ENCODE assay signal across 1 cellular context in the genomic region with DNA sequence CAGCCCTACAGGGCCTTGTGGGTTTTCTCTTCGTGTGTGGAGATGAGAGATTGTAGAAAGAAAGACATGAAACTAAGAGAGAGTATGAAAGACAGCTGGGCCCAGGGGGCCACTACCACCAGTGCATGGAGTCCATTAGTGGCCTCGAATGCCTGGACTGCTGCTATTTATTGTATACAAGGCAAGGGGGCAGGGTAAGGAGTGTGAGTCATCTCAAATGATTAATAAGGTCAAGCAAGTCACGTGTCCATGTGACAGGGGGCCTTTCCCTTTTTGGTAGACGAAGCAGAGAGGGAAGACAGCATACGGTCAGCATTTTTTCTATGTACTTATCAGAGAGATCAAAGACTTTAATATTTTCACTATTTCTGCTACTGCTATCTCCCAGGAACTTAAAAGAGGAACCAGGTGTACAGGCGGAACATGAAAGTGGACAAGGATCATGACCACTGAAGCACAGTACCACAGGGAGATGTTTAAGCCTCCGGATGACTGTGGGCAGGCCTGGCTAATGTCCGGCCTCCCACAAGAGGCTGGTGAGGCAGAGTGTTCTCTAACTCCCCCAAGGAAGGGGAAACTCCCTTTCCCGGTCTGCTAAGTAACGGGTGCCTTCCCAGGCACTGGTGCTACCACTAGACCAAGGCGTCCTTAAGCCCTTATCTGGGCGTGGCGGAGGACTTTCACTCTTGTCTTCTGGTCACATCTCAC.
A peak's percentile ranks its signal among the peaks of the same experiment; 100 is the strongest.
TF ChIP-seq lines count a peak whose summit lies in the region.

No MANE protein-coding gene starts in this region.

TF ChIP-seq in K562, 482 proteins besides CTCF, POLR2A, EP300 and RAD21 (continued from another document and continues in another):
- no peak for TF ChIP-seq HCFC1 (IDR thresholded peaks at IDR 0.05; ENCODE audit: low read depth, low read length)
- no peak for TF ChIP-seq U2AF2 (optimal IDR thresholded peaks at IDR 0.05; ENCODE audit: low read depth, low read length)
- TF ChIP-seq NCOA6 (IDR thresholded peaks at IDR 0.05), result no peak
- TF ChIP-seq, protein P1, sequence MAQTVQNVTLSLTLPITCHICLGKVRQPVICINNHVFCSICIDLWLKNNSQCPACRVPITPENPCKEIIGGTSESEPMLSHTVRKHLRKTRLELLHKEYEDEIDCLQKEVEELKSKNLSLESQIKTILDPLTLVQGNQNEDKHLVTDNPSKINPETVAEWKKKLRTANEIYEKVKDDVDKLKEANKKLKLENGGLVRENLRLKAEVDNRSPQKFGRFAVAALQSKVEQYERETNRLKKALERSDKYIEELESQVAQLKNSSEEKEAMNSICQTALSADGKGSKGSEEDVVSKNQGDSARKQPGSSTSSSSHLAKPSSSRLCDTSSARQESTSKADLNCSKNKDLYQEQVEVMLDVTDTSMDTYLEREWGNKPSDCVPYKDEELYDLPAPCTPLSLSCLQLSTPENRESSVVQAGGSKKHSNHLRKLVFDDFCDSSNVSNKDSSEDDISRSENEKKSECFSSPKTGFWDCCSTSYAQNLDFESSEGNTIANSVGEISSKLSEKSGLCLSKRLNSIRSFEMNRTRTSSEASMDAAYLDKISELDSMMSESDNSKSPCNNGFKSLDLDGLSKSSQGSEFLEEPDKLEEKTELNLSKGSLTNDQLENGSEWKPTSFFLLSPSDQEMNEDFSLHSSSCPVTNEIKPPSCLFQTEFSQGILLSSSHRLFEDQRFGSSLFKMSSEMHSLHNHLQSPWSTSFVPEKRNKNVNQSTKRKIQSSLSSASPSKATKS (CRISPR knock-in tag; IDR thresholded peaks at IDR 0.05), result no peak
- TF ChIP-seq, protein P2, sequence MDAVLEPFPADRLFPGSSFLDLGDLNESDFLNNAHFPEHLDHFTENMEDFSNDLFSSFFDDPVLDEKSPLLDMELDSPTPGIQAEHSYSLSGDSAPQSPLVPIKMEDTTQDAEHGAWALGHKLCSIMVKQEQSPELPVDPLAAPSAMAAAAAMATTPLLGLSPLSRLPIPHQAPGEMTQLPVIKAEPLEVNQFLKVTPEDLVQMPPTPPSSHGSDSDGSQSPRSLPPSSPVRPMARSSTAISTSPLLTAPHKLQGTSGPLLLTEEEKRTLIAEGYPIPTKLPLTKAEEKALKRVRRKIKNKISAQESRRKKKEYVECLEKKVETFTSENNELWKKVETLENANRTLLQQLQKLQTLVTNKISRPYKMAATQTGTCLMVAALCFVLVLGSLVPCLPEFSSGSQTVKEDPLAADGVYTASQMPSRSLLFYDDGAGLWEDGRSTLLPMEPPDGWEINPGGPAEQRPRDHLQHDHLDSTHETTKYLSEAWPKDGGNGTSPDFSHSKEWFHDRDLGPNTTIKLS (IDR thresholded peaks at IDR 0.05; ENCODE audit: borderline replicate concordance, low read depth), result 0 out of 2 replicates have a peak, but pooled peaks have one; percentile 18
- no peak for TF ChIP-seq NR1H2 (CRISPR knock-in tag; IDR thresholded peaks at IDR 0.05)
- no peak for TF ChIP-seq LARP7 (IDR thresholded peaks at IDR 0.05)
- TF ChIP-seq, protein P3, sequence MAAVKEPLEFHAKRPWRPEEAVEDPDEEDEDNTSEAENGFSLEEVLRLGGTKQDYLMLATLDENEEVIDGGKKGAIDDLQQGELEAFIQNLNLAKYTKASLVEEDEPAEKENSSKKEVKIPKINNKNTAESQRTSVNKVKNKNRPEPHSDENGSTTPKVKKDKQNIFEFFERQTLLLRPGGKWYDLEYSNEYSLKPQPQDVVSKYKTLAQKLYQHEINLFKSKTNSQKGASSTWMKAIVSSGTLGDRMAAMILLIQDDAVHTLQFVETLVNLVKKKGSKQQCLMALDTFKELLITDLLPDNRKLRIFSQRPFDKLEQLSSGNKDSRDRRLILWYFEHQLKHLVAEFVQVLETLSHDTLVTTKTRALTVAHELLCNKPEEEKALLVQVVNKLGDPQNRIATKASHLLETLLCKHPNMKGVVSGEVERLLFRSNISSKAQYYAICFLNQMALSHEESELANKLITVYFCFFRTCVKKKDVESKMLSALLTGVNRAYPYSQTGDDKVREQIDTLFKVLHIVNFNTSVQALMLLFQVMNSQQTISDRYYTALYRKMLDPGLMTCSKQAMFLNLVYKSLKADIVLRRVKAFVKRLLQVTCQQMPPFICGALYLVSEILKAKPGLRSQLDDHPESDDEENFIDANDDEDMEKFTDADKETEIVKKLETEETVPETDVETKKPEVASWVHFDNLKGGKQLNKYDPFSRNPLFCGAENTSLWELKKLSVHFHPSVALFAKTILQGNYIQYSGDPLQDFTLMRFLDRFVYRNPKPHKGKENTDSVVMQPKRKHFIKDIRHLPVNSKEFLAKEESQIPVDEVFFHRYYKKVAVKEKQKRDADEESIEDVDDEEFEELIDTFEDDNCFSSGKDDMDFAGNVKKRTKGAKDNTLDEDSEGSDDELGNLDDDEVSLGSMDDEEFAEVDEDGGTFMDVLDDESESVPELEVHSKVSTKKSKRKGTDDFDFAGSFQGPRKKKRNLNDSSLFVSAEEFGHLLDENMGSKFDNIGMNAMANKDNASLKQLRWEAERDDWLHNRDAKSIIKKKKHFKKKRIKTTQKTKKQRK (IDR thresholded peaks at IDR 0.05; ENCODE audit: borderline replicate concordance, low read depth, low read length), result no peak
- no peak for TF ChIP-seq THRAP3 (IDR thresholded peaks at IDR 0.05; ENCODE audit: borderline replicate concordance)
- TF ChIP-seq TFAM (CRISPR knock-in tag; conservative IDR thresholded peaks at IDR 0.05), result no peak
- TF ChIP-seq, protein P4, sequence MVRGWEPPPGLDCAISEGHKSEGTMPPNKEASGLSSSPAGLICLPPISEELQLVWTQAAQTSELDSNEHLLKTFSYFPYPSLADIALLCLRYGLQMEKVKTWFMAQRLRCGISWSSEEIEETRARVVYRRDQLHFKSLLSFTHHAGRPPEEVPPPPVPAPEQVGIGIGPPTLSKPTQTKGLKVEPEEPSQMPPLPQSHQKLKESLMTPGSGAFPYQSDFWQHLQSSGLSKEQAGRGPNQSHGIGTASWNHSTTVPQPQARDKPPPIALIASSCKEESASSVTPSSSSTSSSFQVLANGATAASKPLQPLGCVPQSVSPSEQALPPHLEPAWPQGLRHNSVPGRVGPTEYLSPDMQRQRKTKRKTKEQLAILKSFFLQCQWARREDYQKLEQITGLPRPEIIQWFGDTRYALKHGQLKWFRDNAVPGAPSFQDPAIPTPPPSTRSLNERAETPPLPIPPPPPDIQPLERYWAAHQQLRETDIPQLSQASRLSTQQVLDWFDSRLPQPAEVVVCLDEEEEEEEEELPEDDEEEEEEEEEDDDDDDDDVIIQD (CRISPR knock-in tag; IDR thresholded peaks at IDR 0.05), result no peak
- TF ChIP-seq, protein P5, sequence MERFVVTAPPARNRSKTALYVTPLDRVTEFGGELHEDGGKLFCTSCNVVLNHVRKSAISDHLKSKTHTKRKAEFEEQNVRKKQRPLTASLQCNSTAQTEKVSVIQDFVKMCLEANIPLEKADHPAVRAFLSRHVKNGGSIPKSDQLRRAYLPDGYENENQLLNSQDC (CRISPR knock-in tag; IDR thresholded peaks at IDR 0.05), result no peak
- no peak for TF ChIP-seq GTF2A2 (tag; IDR thresholded peaks at IDR 0.05)
- TF ChIP-seq, protein P6, sequence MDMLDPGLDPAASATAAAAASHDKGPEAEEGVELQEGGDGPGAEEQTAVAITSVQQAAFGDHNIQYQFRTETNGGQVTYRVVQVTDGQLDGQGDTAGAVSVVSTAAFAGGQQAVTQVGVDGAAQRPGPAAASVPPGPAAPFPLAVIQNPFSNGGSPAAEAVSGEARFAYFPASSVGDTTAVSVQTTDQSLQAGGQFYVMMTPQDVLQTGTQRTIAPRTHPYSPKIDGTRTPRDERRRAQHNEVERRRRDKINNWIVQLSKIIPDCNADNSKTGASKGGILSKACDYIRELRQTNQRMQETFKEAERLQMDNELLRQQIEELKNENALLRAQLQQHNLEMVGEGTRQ (CRISPR knock-in tag; IDR thresholded peaks at IDR 0.05), result peak; percentile 90
- TF ChIP-seq NFRKB (IDR thresholded peaks at IDR 0.05; ENCODE audit: low read depth), result 0 out of 2 replicates have a peak, but pooled peaks have one; percentile 35
- peak; percentile 81 for TF ChIP-seq ARID1B (IDR thresholded peaks at IDR 0.05)
- TF ChIP-seq, protein P7, sequence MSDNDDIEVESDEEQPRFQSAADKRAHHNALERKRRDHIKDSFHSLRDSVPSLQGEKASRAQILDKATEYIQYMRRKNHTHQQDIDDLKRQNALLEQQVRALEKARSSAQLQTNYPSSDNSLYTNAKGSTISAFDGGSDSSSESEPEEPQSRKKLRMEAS (CRISPR knock-in tag; IDR thresholded peaks at IDR 0.05), result peak; percentile 35; the same call in 1 of the 2 replicates
- TF ChIP-seq SP2 (IDR thresholded peaks at IDR 0.05; ENCODE audit: extremely low read depth, low read depth, low read length, poor library complexity, severe bottlenecking), result no peak
- no peak for TF ChIP-seq SREBF1 (IDR thresholded peaks at IDR 0.05; ENCODE audit: borderline replicate concordance, low read depth, low read length)
- TF ChIP-seq, protein P8, sequence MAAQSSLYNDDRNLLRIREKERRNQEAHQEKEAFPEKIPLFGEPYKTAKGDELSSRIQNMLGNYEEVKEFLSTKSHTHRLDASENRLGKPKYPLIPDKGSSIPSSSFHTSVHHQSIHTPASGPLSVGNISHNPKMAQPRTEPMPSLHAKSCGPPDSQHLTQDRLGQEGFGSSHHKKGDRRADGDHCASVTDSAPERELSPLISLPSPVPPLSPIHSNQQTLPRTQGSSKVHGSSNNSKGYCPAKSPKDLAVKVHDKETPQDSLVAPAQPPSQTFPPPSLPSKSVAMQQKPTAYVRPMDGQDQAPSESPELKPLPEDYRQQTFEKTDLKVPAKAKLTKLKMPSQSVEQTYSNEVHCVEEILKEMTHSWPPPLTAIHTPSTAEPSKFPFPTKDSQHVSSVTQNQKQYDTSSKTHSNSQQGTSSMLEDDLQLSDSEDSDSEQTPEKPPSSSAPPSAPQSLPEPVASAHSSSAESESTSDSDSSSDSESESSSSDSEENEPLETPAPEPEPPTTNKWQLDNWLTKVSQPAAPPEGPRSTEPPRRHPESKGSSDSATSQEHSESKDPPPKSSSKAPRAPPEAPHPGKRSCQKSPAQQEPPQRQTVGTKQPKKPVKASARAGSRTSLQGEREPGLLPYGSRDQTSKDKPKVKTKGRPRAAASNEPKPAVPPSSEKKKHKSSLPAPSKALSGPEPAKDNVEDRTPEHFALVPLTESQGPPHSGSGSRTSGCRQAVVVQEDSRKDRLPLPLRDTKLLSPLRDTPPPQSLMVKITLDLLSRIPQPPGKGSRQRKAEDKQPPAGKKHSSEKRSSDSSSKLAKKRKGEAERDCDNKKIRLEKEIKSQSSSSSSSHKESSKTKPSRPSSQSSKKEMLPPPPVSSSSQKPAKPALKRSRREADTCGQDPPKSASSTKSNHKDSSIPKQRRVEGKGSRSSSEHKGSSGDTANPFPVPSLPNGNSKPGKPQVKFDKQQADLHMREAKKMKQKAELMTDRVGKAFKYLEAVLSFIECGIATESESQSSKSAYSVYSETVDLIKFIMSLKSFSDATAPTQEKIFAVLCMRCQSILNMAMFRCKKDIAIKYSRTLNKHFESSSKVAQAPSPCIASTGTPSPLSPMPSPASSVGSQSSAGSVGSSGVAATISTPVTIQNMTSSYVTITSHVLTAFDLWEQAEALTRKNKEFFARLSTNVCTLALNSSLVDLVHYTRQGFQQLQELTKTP (IDR thresholded peaks at IDR 0.05; ENCODE audit: low read depth in 1 of 2, partially characterized antibody in 2 of 2), result no peak
- TF ChIP-seq ETS2 (tag; IDR thresholded peaks at IDR 0.05; ENCODE audit: borderline replicate concordance, poor library complexity, severe bottlenecking), result no peak
- TF ChIP-seq ZBTB17 (CRISPR knock-in tag; IDR thresholded peaks at IDR 0.05), result 0 out of 2 replicates have a peak, but pooled peaks have one; percentile 16
- TF ChIP-seq CREB1 (IDR thresholded peaks at IDR 0.05), result no peak
- peak; percentile 51; the same call in 1 of the 2 replicates for TF ChIP-seq CREB1 (CRISPR knock-in tag; IDR thresholded peaks at IDR 0.05)
- TF ChIP-seq FOXP1 (CRISPR knock-in tag; IDR thresholded peaks at IDR 0.05), result no peak; the same call in 1 of the 2 replicates
- TF ChIP-seq ZNF23 (CRISPR knock-in tag; IDR thresholded peaks at IDR 0.05), result no peak
- TF ChIP-seq CCAR2 (IDR thresholded peaks at IDR 0.05; ENCODE audit: low read depth, low read length), result no peak
- TF ChIP-seq, protein P9, sequence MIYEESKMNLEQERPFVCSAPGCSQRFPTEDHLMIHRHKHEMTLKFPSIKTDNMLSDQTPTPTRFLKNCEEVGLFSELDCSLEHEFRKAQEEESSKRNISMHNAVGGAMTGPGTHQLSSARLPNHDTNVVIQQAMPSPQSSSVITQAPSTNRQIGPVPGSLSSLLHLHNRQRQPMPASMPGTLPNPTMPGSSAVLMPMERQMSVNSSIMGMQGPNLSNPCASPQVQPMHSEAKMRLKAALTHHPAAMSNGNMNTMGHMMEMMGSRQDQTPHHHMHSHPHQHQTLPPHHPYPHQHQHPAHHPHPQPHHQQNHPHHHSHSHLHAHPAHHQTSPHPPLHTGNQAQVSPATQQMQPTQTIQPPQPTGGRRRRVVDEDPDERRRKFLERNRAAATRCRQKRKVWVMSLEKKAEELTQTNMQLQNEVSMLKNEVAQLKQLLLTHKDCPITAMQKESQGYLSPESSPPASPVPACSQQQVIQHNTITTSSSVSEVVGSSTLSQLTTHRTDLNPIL (CRISPR knock-in tag; IDR thresholded peaks at IDR 0.05), result no peak
- no peak for TF ChIP-seq ZNF76 (CRISPR knock-in tag; IDR thresholded peaks at IDR 0.05; ENCODE audit: borderline replicate concordance)
- TF ChIP-seq ZNF830 (CRISPR knock-in tag; IDR thresholded peaks at IDR 0.05), result no peak
- TF ChIP-seq, protein P10, sequence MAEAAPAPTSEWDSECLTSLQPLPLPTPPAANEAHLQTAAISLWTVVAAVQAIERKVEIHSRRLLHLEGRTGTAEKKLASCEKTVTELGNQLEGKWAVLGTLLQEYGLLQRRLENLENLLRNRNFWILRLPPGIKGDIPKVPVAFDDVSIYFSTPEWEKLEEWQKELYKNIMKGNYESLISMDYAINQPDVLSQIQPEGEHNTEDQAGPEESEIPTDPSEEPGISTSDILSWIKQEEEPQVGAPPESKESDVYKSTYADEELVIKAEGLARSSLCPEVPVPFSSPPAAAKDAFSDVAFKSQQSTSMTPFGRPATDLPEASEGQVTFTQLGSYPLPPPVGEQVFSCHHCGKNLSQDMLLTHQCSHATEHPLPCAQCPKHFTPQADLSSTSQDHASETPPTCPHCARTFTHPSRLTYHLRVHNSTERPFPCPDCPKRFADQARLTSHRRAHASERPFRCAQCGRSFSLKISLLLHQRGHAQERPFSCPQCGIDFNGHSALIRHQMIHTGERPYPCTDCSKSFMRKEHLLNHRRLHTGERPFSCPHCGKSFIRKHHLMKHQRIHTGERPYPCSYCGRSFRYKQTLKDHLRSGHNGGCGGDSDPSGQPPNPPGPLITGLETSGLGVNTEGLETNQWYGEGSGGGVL (CRISPR knock-in tag; IDR thresholded peaks at IDR 0.05), result no peak
- TF ChIP-seq TCF7L2 (IDR thresholded peaks at IDR 0.05; ENCODE audit: low read depth, low read length), result peak; percentile 51; the same call in 1 of the 2 replicates
- TF ChIP-seq, protein P11, sequence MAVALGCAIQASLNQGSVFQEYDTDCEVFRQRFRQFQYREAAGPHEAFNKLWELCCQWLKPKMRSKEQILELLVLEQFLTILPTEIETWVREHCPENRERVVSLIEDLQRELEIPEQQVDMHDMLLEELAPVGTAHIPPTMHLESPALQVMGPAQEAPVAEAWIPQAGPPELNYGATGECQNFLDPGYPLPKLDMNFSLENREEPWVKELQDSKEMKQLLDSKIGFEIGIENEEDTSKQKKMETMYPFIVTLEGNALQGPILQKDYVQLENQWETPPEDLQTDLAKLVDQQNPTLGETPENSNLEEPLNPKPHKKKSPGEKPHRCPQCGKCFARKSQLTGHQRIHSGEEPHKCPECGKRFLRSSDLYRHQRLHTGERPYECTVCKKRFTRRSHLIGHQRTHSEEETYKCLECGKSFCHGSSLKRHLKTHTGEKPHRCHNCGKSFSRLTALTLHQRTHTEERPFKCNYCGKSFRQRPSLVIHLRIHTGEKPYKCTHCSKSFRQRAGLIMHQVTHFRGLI (CRISPR knock-in tag; IDR thresholded peaks at IDR 0.05), result no peak
- no peak for TF ChIP-seq XRCC3 (IDR thresholded peaks at IDR 0.05)
- TF ChIP-seq KDM2B (CRISPR knock-in tag; IDR thresholded peaks at IDR 0.05), result no peak
- peak; percentile 74 for TF ChIP-seq MAFG (tag; conservative IDR thresholded peaks at IDR 0.05)
- TF ChIP-seq EP400 (IDR thresholded peaks at IDR 0.05), result peak; percentile 67
